In the genomic region with DNA sequence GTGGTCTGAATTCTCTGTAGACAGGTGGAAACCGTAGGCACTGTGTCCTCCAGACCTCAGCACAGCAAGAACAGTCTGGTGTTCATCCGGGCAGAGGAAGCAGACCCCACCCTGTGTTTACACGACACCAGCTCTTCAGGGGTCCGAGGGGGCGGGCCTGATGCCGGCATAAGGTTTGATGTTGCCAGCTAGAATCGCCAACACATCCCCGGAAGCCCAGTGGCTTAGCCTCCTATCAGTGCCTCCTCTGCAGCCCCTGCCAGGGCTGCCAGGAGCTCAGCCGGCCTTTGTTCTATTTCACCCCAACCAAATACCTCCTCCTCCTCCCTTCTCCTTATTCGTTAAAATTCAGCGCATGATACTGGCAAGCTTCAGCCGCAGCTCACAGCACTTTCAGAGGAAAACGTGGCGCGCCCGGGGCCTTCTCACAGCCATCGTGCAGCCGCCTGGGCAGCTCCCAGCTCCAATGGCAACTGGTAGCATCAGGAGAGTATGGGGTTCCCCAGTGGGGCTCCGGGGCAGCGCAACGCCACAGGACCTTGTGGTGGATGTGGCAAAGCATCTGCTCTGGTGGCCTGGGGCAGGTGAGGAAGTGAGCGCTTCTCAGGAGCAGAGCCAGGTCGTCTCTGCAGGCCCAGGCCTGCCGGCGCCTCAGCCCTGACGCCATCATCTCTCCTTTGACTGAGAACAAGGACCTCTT, we compare ENCODE assay signal across 11 cellular contexts.
DNase-seq lines count a peak whose midpoint lies in the region; ATAC-seq, FAIRE-seq and TF ChIP-seq lines count a peak whose summit lies in the region.
"Had no signal": no experiment of that assay in that cellular context is flagged by ENCODE, and none has a peak within 500 bp of the region (broad histone marks: within the 10 kb centered on the region; RNA-seq: fewer than 3 reads in every experiment).

No MANE protein-coding gene starts in this region.

- H3K4me1 ChIP-seq in heart left ventricle (peaks cover 0 to 80% (median 43%) of the 10 kb centered on the region in 12 donors), mesendoderm (ENCODE audit: control insufficient read depth, low read depth, low read length) (no peaks in the 10 kb centered on the region)
- H3K4me1 ChIP-seq in CD4-positive, alpha-beta memory T cell (ENCODE audit: insufficient read depth, low read length) = no peaks in the 10 kb centered on the region

- no peak overlapping the region for H3K4me2 ChIP-seq in mesendoderm (ENCODE audit: low read length)

- no peak overlapping the region for H2BK5ac ChIP-seq in mesendoderm (ENCODE audit: low read length)

- no peak for FAIRE-seq in D721Med (lab: Jason Lieb, UNC)

- POLR2A ChIA-PET in CD4-positive, alpha-beta memory T cell (lab: Charles Lee; ENCODE audit: partially characterized antibody) = no interaction called here

- no peak overlapping the region for H4K5ac ChIP-seq in mesendoderm (ENCODE audit: low read length)

- H2BK120ac ChIP-seq in mesendoderm (ENCODE audit: low read depth, low read length) = no peak overlapping the region

- H3K79me1 ChIP-seq in mesendoderm (ENCODE audit: low read length) = no peaks in the 10 kb centered on the region

- H3K36me3 ChIP-seq in heart left ventricle = no peaks in the 10 kb centered on the region
- no peaks in the 10 kb centered on the region for H3K36me3 ChIP-seq in mesendoderm (ENCODE audit: control insufficient read depth, insufficient read depth, low read length)
- no peaks in the 10 kb centered on the region for H3K36me3 ChIP-seq in CD4-positive, alpha-beta memory T cell (ENCODE audit: insufficient read depth, low read length)

- H3K27ac ChIP-seq in heart left ventricle = peak overlapping the region in 11 of 12 donors; percentile 37 to 93 (median 76)
- H3K27ac ChIP-seq in mesendoderm (ENCODE audit: low read depth, low read length) = no peak overlapping the region
- no peak overlapping the region for H3K27ac ChIP-seq in CD4-positive, alpha-beta memory T cell (ENCODE audit: low read depth, low read length)

- H3K27me3 Mint-ChIP-seq in chondrocyte (ENCODE audit: low read depth) = no peaks in the 10 kb centered on the region
- no peaks in the 10 kb centered on the region for H3K27me3 Mint-ChIP-seq in CD4-positive, alpha-beta memory T cell

- H3K4ac ChIP-seq in mesendoderm (ENCODE audit: low read depth, low read length) = no peak overlapping the region

- H3K56ac ChIP-seq in mesendoderm (ENCODE audit: low read length) = peak overlapping the region; percentile 70

- TF ChIP-seq POLR2A in heart left ventricle (IDR thresholded peaks at IDR 0.05) = no peak

- no peak overlapping the region for H2BK15ac ChIP-seq in mesendoderm (replicated peaks; ENCODE audit: low read depth)

- no peak overlapping the region for H3K9ac ChIP-seq in mesendoderm (ENCODE audit: low read length)

- no peaks in the 10 kb centered on the region for H3K9me3 ChIP-seq in heart left ventricle
- no peaks in the 10 kb centered on the region for H3K9me3 ChIP-seq in CD4-positive, alpha-beta memory T cell (ENCODE audit: control insufficient read depth in 1 of 2, low read length in 2 of 2)

- DNase-seq in heart left ventricle (peak in 1 of 5 donors; percentile 48), Right ventricle myocardium inferior (ENCODE audit: missing footprints) (no peak), chondrocyte (ENCODE audit: low spot score) (peak; percentile 75), mesendoderm (no peak), D721Med (ENCODE audit: insufficient read length, low spot score) (no peak), NCI-H2029 (lab: John Stamatoyannopoulos, UW) (no peak)
- no peak for DNase-seq in CD4-positive, alpha-beta memory T cell
- DNase-seq: activated CD8-positive, alpha-beta T cell treated with anti-CD3 and anti-CD28 coated beads, Interleukin-2, amount 10 ng/mL, durations not matched to agents 7 days and 5 days; T-helper 1 cell had no signal

- ATAC-seq in heart left ventricle = no peak
- no peak for ATAC-seq in Right ventricle myocardium inferior
- ATAC-seq in HG02610 (IDR thresholded peaks at IDR 0.05; ENCODE audit: unreplicated experiment) = no peak
- ATAC-seq: activated CD8-positive, alpha-beta T cell treated with anti-CD3 and anti-CD28 coated beads, Interleukin-2, amount 10 ng/mL, durations not matched to agents 7 days and 5 days; sciatic nerve had no signal

- 79 to 84% (median 81%) methylated on average over 22 to 26 of the region's 26 CpGs for WGBS in heart left ventricle, 4 donors
- no CpG with 5 or more reads among the region's 26 CpGs for WGBS in mesendoderm (ENCODE audit: extremely low coverage, insufficient coverage, low lambda C conversion rate)

- peak overlapping the region; percentile 11 for H3K18ac ChIP-seq in mesendoderm (ENCODE audit: low read length)

- H3K27me3 ChIP-seq in heart left ventricle (no peaks in the 10 kb centered on the region), mesendoderm (ENCODE audit: insufficient read depth, low read length, poor library complexity) (no peaks in the 10 kb centered on the region)
- H3K27me3 ChIP-seq in CD4-positive, alpha-beta memory T cell (ENCODE audit: insufficient read depth, low read length) = no peaks in the 10 kb centered on the region

- H3K36me3 Mint-ChIP-seq in chondrocyte (ENCODE audit: low read depth) = no peaks in the 10 kb centered on the region
- peaks cover 2 to 11% of the 10 kb centered on the region in 2 donors for H3K36me3 Mint-ChIP-seq in CD4-positive, alpha-beta memory T cell

- no peak overlapping the region for H4K8ac ChIP-seq in mesendoderm (ENCODE audit: low read depth, low read length)

- CTCF ChIA-PET in CD4-positive, alpha-beta memory T cell (lab: Charles Lee; ENCODE audit: partially characterized antibody) = no interaction called here

- no peaks in the 10 kb centered on the region for H3K9me3 Mint-ChIP-seq in chondrocyte (ENCODE audit: low read depth)
- peaks cover 0 to 2% (median 0%) of the 10 kb centered on the region in 8 donors for H3K9me3 Mint-ChIP-seq in CD4-positive, alpha-beta memory T cell

- no peak for TF ChIP-seq CTCF in heart left ventricle (IDR thresholded peaks at IDR 0.05)
- TF ChIP-seq CTCF in chondrocyte (IDR thresholded peaks at IDR 0.05) = no peak
- no peak for TF ChIP-seq CTCF in D721Med (IDR thresholded peaks at IDR 0.05; ENCODE audit: insufficient read depth, missing control alignments)

- no peaks in the 10 kb centered on the region for H3K79me2 ChIP-seq in mesendoderm (ENCODE audit: control insufficient read depth, insufficient read depth, low read length)

- H3K4me3 ChIP-seq in heart left ventricle (no peak overlapping the region), mesendoderm (ENCODE audit: low read length) (no peak overlapping the region)
- H3K4me3 ChIP-seq in CD4-positive, alpha-beta memory T cell (ENCODE audit: low read length in 2 of 2) = no peak overlapping the region

- H3K4me3 Mint-ChIP-seq in chondrocyte (ENCODE audit: unreplicated experiment) = no peak overlapping the region
- H3K4me3 Mint-ChIP-seq in CD4-positive, alpha-beta memory T cell = no peak overlapping the region
- H3K4me3 Mint-ChIP-seq: activated CD8-positive, alpha-beta T cell treated with anti-CD3 and anti-CD28 coated beads, Interleukin-2, amount 10 ng/mL, durations not matched to agents 7 days and 5 days had no signal

- no peak overlapping the region for H3K27ac Mint-ChIP-seq in chondrocyte (ENCODE audit: unreplicated experiment)
- peak overlapping the region in 1 of 7 donors; percentile 57 for H3K27ac Mint-ChIP-seq in CD4-positive, alpha-beta memory T cell
- H3K27ac Mint-ChIP-seq: activated CD8-positive, alpha-beta T cell treated with anti-CD3 and anti-CD28 coated beads, Interleukin-2, amount 10 ng/mL, durations not matched to agents 7 days and 5 days had no signal

- no peak overlapping the region for H3K23ac ChIP-seq in mesendoderm (ENCODE audit: low read length)

- H2AK5ac ChIP-seq in mesendoderm (ENCODE audit: low read length) = no peak overlapping the region

- peaks cover 57% of the 10 kb centered on the region for H3K4me1 Mint-ChIP-seq in chondrocyte (ENCODE audit: low read depth)
- peaks cover 0 to 13% (median 7%) of the 10 kb centered on the region in 4 donors for H3K4me1 Mint-ChIP-seq in CD4-positive, alpha-beta memory T cell

- intact Hi-C loops in heart left ventricle (cut with DNase I) (loop anchor here in 3 of 10 donors (5.0 to 10.0 kb wide), 2 partner anchors 61 to 64 kb away; no protein-coding TSS in a partner anchor), Right ventricle myocardium inferior (cut with DNase I) (no loop called here)
- intact Hi-C loops in CD4-positive, alpha-beta memory T cell (cut with micrococcal nuclease) = no loop called here

Comparison
In these comparisons a context has a peak if more than half of its experiments do, and no peak if none do; other contexts are left out.
1. H3K27ac ChIP-seq: peak in heart left ventricle (11 of 12); none in mesendoderm (single experiment) and CD4-positive, alpha-beta memory T cell (single experiment).